ENCODE assay signal across 26 cellular contexts in genomic region chr18:79789091-79789891, GRCh38. TPM values are rescaled to one million over a fixed set of nuclear protein-coding genes. Genes with fewer than 3 reads are reported as not detected.
DNase-seq lines count a peak whose midpoint lies in the region; ATAC-seq, FAIRE-seq and TF ChIP-seq lines count a peak whose summit lies in the region.
"Had no signal": no experiment of that assay in that cellular context is flagged by ENCODE, and none has a peak within 500 bp of the region (broad histone marks: within the 10 kb centered on the region; RNA-seq: fewer than 3 reads in every experiment).

No MANE protein-coding gene starts in this region.

- H3K9me3 Mint-ChIP-seq in GM23338 (no peaks in the 10 kb centered on the region), astrocyte (ENCODE audit: unreplicated experiment) (peaks cover 7% of the 10 kb centered on the region), HFFc6 (peaks cover 9% of the 10 kb centered on the region; the same call in 1 of the 2 replicates), Calu3 (ENCODE audit: low read depth, unreplicated experiment) (no peaks in the 10 kb centered on the region)
- H3K9me3 Mint-ChIP-seq: activated CD8-positive, alpha-beta T cell treated with anti-CD3 and anti-CD28 coated beads for 36 hours had no signal

- H3K36me3 Mint-ChIP-seq in GM23338 (ENCODE audit: low read depth) (no peaks in the 10 kb centered on the region), astrocyte (ENCODE audit: low read depth, unreplicated experiment) (peaks cover 2% of the 10 kb centered on the region), HFFc6 (ENCODE audit: low read depth) (no peaks in the 10 kb centered on the region), Calu3 (ENCODE audit: insufficient read depth, unreplicated experiment) (no peaks in the 10 kb centered on the region)
- H3K36me3 Mint-ChIP-seq: CD4-positive, CD25-positive, alpha-beta regulatory T cell had no signal

- H2AK5ac ChIP-seq in mesenchymal stem cell (ENCODE audit: low read length, severe bottlenecking): no peak overlapping the region

- H3K27me3 ChIP-seq in GM23338 (ENCODE audit: insufficient read depth) (peaks cover 35% of the 10 kb centered on the region), astrocyte (ENCODE audit: insufficient read depth, low read length) (peaks cover 20% of the 10 kb centered on the region), mesenchymal stem cell (ENCODE audit: control insufficient read depth in 1 of 2, insufficient read depth in 1 of 2, low read length in 2 of 2) (peaks cover 47 to 65% of the 10 kb centered on the region in 2 experiments), spleen (replicated peaks in 1 of 7) (peaks cover 5 to 84% (median 57%) of the 10 kb centered on the region in 7 donors)

- H3K9me3 ChIP-seq in astrocyte (ENCODE audit: insufficient read depth, low read depth, low read length): peaks cover 4% of the 10 kb centered on the region
- H3K9me3 ChIP-seq in mesenchymal stem cell (ENCODE audit: control insufficient read depth, low read length): no peaks in the 10 kb centered on the region
- no peaks in the 10 kb centered on the region for H3K9me3 ChIP-seq in spleen
- H3K9me3 ChIP-seq: body of pancreas, neutrophil, prostate gland had no signal

- no peak overlapping the region for H2BK5ac ChIP-seq in mesenchymal stem cell (ENCODE audit: low read depth, low read length, poor library complexity, severe bottlenecking)

- H3K79me1 ChIP-seq in mesenchymal stem cell (replicated peaks; ENCODE audit: low read length, poor library complexity, severe bottlenecking): no peaks in the 10 kb centered on the region

- intact Hi-C loops in spleen (cut with DNase I; ENCODE audit: low total_unique reads) (no loop called here), Calu3 (cut with micrococcal nuclease; ENCODE audit: unreplicated experiment) (no loop called here)

- H3K4me2 ChIP-seq in GM23338 (no peak overlapping the region; the same call in 1 of the 2 replicates), astrocyte (ENCODE audit: low read length) (no peak overlapping the region), mesenchymal stem cell (ENCODE audit: low read length, poor library complexity, severe bottlenecking) (no peak overlapping the region)

- H3K27me3 Mint-ChIP-seq in GM23338 (ENCODE audit: insufficient read depth, low read depth, poor library complexity) (peaks cover 30% of the 10 kb centered on the region), astrocyte (ENCODE audit: low read depth, unreplicated experiment) (peaks cover 36% of the 10 kb centered on the region), HFFc6 (ENCODE audit: insufficient read depth) (peaks cover 17% of the 10 kb centered on the region), Calu3 (ENCODE audit: unreplicated experiment) (peaks cover 29% of the 10 kb centered on the region)

- no peak for ATAC-seq in GM23338
- ATAC-seq: activated CD8-positive, alpha-beta T cell treated with anti-CD3 and anti-CD28 coated beads for 36 hours; body of pancreas; T-helper 17 cell had no signal

- H4K8ac ChIP-seq in mesenchymal stem cell (ENCODE audit: low read length): no peak overlapping the region

- no peak overlapping the region for H3K4ac ChIP-seq in mesenchymal stem cell (ENCODE audit: low read depth in 1 of 2, low read length in 2 of 2)

- no peak for FAIRE-seq in astrocyte (lab: Jason Lieb, UNC)

- no peaks in the 10 kb centered on the region for H3F3A ChIP-seq in GM23338 (replicated peaks; ENCODE audit: low read depth)

- H3K4me1 ChIP-seq in GM23338 (ENCODE audit: insufficient read depth) (no peaks in the 10 kb centered on the region), astrocyte (ENCODE audit: insufficient read depth, low read length) (peaks cover 9% of the 10 kb centered on the region), mesenchymal stem cell (ENCODE audit: control insufficient read depth, insufficient read depth, low read depth, low read length) (peaks cover 24% of the 10 kb centered on the region), spleen (peaks cover 0 to 64% (median 36%) of the 10 kb centered on the region in 6 donors)

- peak overlapping the region; percentile 23 for H4K91ac ChIP-seq in mesenchymal stem cell (ENCODE audit: low read length)

- H2BK15ac ChIP-seq in mesenchymal stem cell (ENCODE audit: low read depth, poor library complexity, severe bottlenecking): no peak overlapping the region

- BruUV-seq in Calu3 (replicated peaks; lab: Mats Ljungman, UMichigan): no TSS peak

- no peak overlapping the region for H3K27ac ChIP-seq in GM23338 (ENCODE audit: low read depth)
- no peak overlapping the region for H3K27ac ChIP-seq in astrocyte (ENCODE audit: low read depth, low read length)
- H3K27ac ChIP-seq in mesenchymal stem cell (ENCODE audit: low read length, poor library complexity, severe bottlenecking): no peak overlapping the region
- no peak overlapping the region for H3K27ac ChIP-seq in spleen
- H3K27ac ChIP-seq: body of pancreas, neutrophil, prostate gland, SK-N-MC had no signal

- H3K79me2 ChIP-seq in GM23338 (replicated peaks; ENCODE audit: insufficient read depth) (no peaks in the 10 kb centered on the region), astrocyte (ENCODE audit: insufficient read depth, low read length) (no peaks in the 10 kb centered on the region)

- no peaks in the 10 kb centered on the region for H3K9me2 ChIP-seq in GM23338 (ENCODE audit: insufficient read depth)

- no peak for TF ChIP-seq POLR2A in spleen (IDR thresholded peaks at IDR 0.05)

- CTCF ChIA-PET in Calu3 (lab: Charles Lee): no interaction called here

- H2BK12ac ChIP-seq in mesenchymal stem cell (ENCODE audit: low read length in 2 of 2): no peak overlapping the region

- TF ChIP-seq CTCF in GM23338 (conservative IDR thresholded peaks at IDR 0.05; ENCODE audit: low read depth in 2 of 2) (no peak), astrocyte (IDR thresholded peaks at IDR 0.05; ENCODE audit: insufficient read depth, low read depth, low read length) (no peak), spleen (IDR thresholded peaks at IDR 0.05 in 8 of 11, conservative IDR thresholded peaks at IDR 0.05 in 3 of 11) (no peak), HFFc6 (IDR thresholded peaks at IDR 0.05) (no peak), Calu3 (IDR thresholded peaks at IDR 0.05; ENCODE audit: unreplicated experiment) (no peak)

- H3K9ac ChIP-seq in astrocyte (ENCODE audit: low read length) (no peak overlapping the region), mesenchymal stem cell (ENCODE audit: low read length) (no peak overlapping the region)

- no peaks in the 10 kb centered on the region for H3K36me3 ChIP-seq in GM23338 (ENCODE audit: insufficient read depth)
- H3K36me3 ChIP-seq in astrocyte (ENCODE audit: insufficient read depth, low read length): no peaks in the 10 kb centered on the region
- no peaks in the 10 kb centered on the region for H3K36me3 ChIP-seq in mesenchymal stem cell (ENCODE audit: control insufficient read depth in 1 of 2, insufficient read depth in 2 of 2, low read depth in 1 of 2, low read length in 2 of 2)
- no peaks in the 10 kb centered on the region for H3K36me3 ChIP-seq in spleen
- H3K36me3 ChIP-seq: neutrophil, prostate gland had no signal

- DNase-seq in GM23338 (ENCODE audit: low spot score) (no peak), astrocyte (ENCODE audit: low read depth) (no peak), mesenchymal stem cell (no peak), spleen (peak; percentile 73), NCI-H1105 treated with DMSO at 0.1 percent for 48 hours (lab: John Stamatoyannopoulos, UW) (no peak), foreskin melanocyte (no peak), HFFc6 (no peak), Calu3 (no peak)
- DNase-seq: activated CD8-positive, alpha-beta T cell treated with anti-CD3 and anti-CD28 coated beads for 36 hours; activated gamma-delta T cell; activated T-cell treated with anti-CD3 and anti-CD28 coated beads for 4 hours; CD4-positive, CD25-positive, alpha-beta regulatory T cell; effector CD4-positive, alpha-beta T cell; HCEC 1CT; Karpas-422; kidney glomerular epithelial cell; NCI-H2081 treated with DMSO at 0.1 percent for 48 hours; NCI-H226; stimulated activated naive CD4-positive, alpha-beta T cell treated with Interleukin-2 at 50 U/mL for 16 hours; T-helper 17 cell had no signal

- H2AFZ ChIP-seq in GM23338: no peak overlapping the region
- no peak overlapping the region for H2AFZ ChIP-seq in astrocyte (ENCODE audit: low read depth, low read length)
- H2AFZ ChIP-seq in mesenchymal stem cell (ENCODE audit: low read depth, low read length): no peak overlapping the region

- H2BK120ac ChIP-seq in mesenchymal stem cell (ENCODE audit: low read depth, low read length): no peak overlapping the region

- H3K27ac Mint-ChIP-seq in GM23338 (no peak overlapping the region), astrocyte (ENCODE audit: unreplicated experiment) (peak overlapping the region; percentile 34), HFFc6 (no peak overlapping the region), Calu3 (ENCODE audit: unreplicated experiment) (no peak overlapping the region)
- H3K27ac Mint-ChIP-seq: activated CD8-positive, alpha-beta T cell treated with anti-CD3 and anti-CD28 coated beads for 36 hours; T-helper 17 cell had no signal

- no peaks in the 10 kb centered on the region for H3K4me1 Mint-ChIP-seq in GM23338
- peaks cover 16% of the 10 kb centered on the region for H3K4me1 Mint-ChIP-seq in astrocyte (ENCODE audit: low read depth, unreplicated experiment)
- H3K4me1 Mint-ChIP-seq in HFFc6 (ENCODE audit: low read depth): peaks cover 16% of the 10 kb centered on the region
- H3K4me1 Mint-ChIP-seq in Calu3 (ENCODE audit: low read depth, unreplicated experiment): peaks cover 9% of the 10 kb centered on the region

- no peak overlapping the region for H3K18ac ChIP-seq in mesenchymal stem cell (ENCODE audit: low read depth in 1 of 2, low read length in 2 of 2)

- H3K23ac ChIP-seq in mesenchymal stem cell (ENCODE audit: low read length in 2 of 2): no peak overlapping the region

- H3K14ac ChIP-seq in mesenchymal stem cell (ENCODE audit: low read length in 2 of 2): peak overlapping the region in 1 of 2 experiments; percentile 0

- H3K4me3 ChIP-seq in GM23338 (no peak overlapping the region; the same call in 1 of the 2 replicates), astrocyte (ENCODE audit: insufficient read depth, low read depth, low read length) (no peak overlapping the region), mesenchymal stem cell (ENCODE audit: insufficient read depth in 1 of 2, low read depth in 1 of 2, low read length in 2 of 2) (no peak overlapping the region), spleen (no peak overlapping the region)
- H3K4me3 ChIP-seq: body of pancreas, lung, SK-N-MC had no signal

- H4K20me1 ChIP-seq in GM23338 (replicated peaks; ENCODE audit: insufficient read depth) (no peaks in the 10 kb centered on the region), astrocyte (ENCODE audit: insufficient read depth, low read length) (no peaks in the 10 kb centered on the region)

- 95% methylated on average over 54 of the region's 54 CpGs for WGBS in mesenchymal stem cell
- WGBS in spleen, 5 donors: 89 to 95% (median 91%) methylated on average over 51 to 54 of the region's 54 CpGs

- H3K4me3 Mint-ChIP-seq in GM23338 (peak overlapping the region; percentile 65), astrocyte (ENCODE audit: unreplicated experiment) (peak overlapping the region; percentile 71), HFFc6 (no peak overlapping the region), Calu3 (ENCODE audit: low read depth, unreplicated experiment) (no peak overlapping the region)
- H3K4me3 Mint-ChIP-seq: activated CD8-positive, alpha-beta T cell treated with anti-CD3 and anti-CD28 coated beads for 36 hours; CD4-positive, CD25-positive, alpha-beta regulatory T cell; T-helper 17 cell had no signal

RNA-seq across cellular contexts. Expression of gene KCNG2, which starts 8.4 kb away (rescaled TPM):
- total RNA-seq in GM23338 (2014; rRNA removed; shearing (Covaris generic)): 0.52 TPM in 1 of 2 replicates, not detected in the other
- polyA plus RNA-seq in GM23338 (2016; fragmentation: Nextera tagmentation; extraction: Ambion mirVana): 0.13 TPM in 1 of 2 replicates, not detected in the other
- total RNA-seq in astrocyte: 0.16 TPM in 1 of 2 replicates, not detected in the other
- polyA plus RNA-seq in mesenchymal stem cell (2013, experiment 1 of 2): 0.30 TPM
- polyA plus RNA-seq in mesenchymal stem cell (2013, experiment 2 of 2): 0.34 TPM
- total RNA-seq in spleen: 1 to 10 TPM in 3 of 7 donors, under 1 TPM in 3, not detected in 1; 0.17 to 3.2 (median 1.1) TPM
- under 1 TPM; 0.15 to 0.38 (median 0.22) TPM for polyA plus RNA-seq in spleen
- not detected for total RNA-seq in HFFc6 (2021; fragmentation: NEBNext Ultra II Directional; extraction: Animal tissue kit (Norgen Biotek cat#: 25700))
- not detected in 2 replicates for total RNA-seq in Calu3 (2022)
- total RNA-seq: activated CD8-positive, alpha-beta T cell treated with anti-CD3 and anti-CD28 coated beads for 36 hours; body of pancreas; CD4-positive, CD25-positive, alpha-beta regulatory T cell; epithelial cell of proximal tubule; T-helper 17 cell had no signal
- polyA plus RNA-seq: CD4-positive, CD25-positive, alpha-beta regulatory T cell had no signal

Comparison
In these comparisons a context has a peak if more than half of its experiments do, and no peak if none do; other contexts are left out.
1. H3K4me3 Mint-ChIP-seq: peak in GM23338 (single experiment) and astrocyte (single experiment); none in HFFc6 (single experiment) and Calu3 (single experiment).